ENCODE assay signal across 1 cellular context in genomic region chr16:1218061-1218929, GRCh38.
TF ChIP-seq lines count a peak whose summit lies in the region.

No MANE protein-coding gene starts in this region.

TF ChIP-seq in K562, 482 proteins besides CTCF, POLR2A, EP300 and RAD21:
- TF ChIP-seq ZNF263 (CRISPR knock-in tag; IDR thresholded peaks at IDR 0.05; ENCODE audit: borderline replicate concordance) (peak; percentile 51; the same call in 1 of the 2 replicates), RB1 (IDR thresholded peaks at IDR 0.05; ENCODE audit: low read depth) (no peak)
